In genomic region chr2:101736861-101737291, GRCh38 we compare ENCODE assay signal across 9 cellular contexts. TPM values are rescaled to one million over a fixed set of nuclear protein-coding genes. Genes with fewer than 3 reads are reported as not detected.
A peak's percentile ranks its signal among the peaks of the same experiment; 100 is the strongest.
DNase-seq lines count a peak whose midpoint lies in the region; ATAC-seq and TF ChIP-seq lines count a peak whose summit lies in the region.
"Had no signal": no experiment of that assay in that cellular context is flagged by ENCODE, and none has a peak within 500 bp of the region (broad histone marks: within the 10 kb centered on the region; RNA-seq: fewer than 3 reads in every experiment).

No MANE protein-coding gene starts in this region.

- H3K9ac ChIP-seq in Loucy (ENCODE audit: low read depth, low read length, poor library complexity, severe bottlenecking): no peak overlapping the region

- peak overlapping the region; percentile 71 to 93 (median 90) for H3K27ac Mint-ChIP-seq in CD14-positive monocyte
- peak overlapping the region; percentile 16 to 61 for H3K27ac Mint-ChIP-seq in natural killer cell

- TF ChIP-seq CTCF in CD14-positive monocyte (IDR thresholded peaks at IDR 0.05) (no peak), Loucy (conservative IDR thresholded peaks at IDR 0.05; ENCODE audit: low read length) (no peak), natural killer cell (IDR thresholded peaks at IDR 0.05) (no peak)

- H3K36me3 ChIP-seq in Loucy (ENCODE audit: insufficient read depth, low read length): no peaks in the 10 kb centered on the region

- H4K20me1 ChIP-seq in Loucy (ENCODE audit: insufficient read depth, low read length, poor library complexity, severe bottlenecking): peaks cover 84% of the 10 kb centered on the region

- H3K9me3 Mint-ChIP-seq in CD14-positive monocyte (peaks cover 0 to 2% (median 0%) of the 10 kb centered on the region in 7 donors), natural killer cell (no peaks in the 10 kb centered on the region)

- intact Hi-C loops in CD14-positive monocyte (cut with micrococcal nuclease): loop anchor here (5.0 kb wide), 2 partner anchors 35 to 40 kb away; partner anchors contain the start of gene MAP4K4 (in 1 of the 2)
- intact Hi-C loops in natural killer cell (cut with micrococcal nuclease): no loop called here

- H3K27ac ChIP-seq in cingulate gyrus (ENCODE audit: low read depth, low read length): peak overlapping the region; percentile 96

- ATAC-seq in natural killer cell (peak in 1 of 3 donors; percentile 43), GM21360 (IDR thresholded peaks at IDR 0.05; ENCODE audit: unreplicated experiment) (no peak), HG02571 (IDR thresholded peaks at IDR 0.05; ENCODE audit: unreplicated experiment) (no peak)

- H3K27me3 Mint-ChIP-seq in CD14-positive monocyte (ENCODE audit: low read depth in 3 of 3): no peaks in the 10 kb centered on the region
- no peaks in the 10 kb centered on the region for H3K27me3 Mint-ChIP-seq in natural killer cell (ENCODE audit: low read depth in 2 of 2)

- no peaks in the 10 kb centered on the region for H3K9me2 ChIP-seq in Loucy (replicated peaks; ENCODE audit: low read depth, low read length)

- H3K4me3 ChIP-seq in Loucy (ENCODE audit: low read length, poor library complexity, severe bottlenecking): no peak overlapping the region

- H3K4me3 Mint-ChIP-seq in CD14-positive monocyte: peak overlapping the region in 1 of 2 donors; percentile 75
- no peak overlapping the region for H3K4me3 Mint-ChIP-seq in natural killer cell

- no peaks in the 10 kb centered on the region for H3F3A ChIP-seq in Loucy (ENCODE audit: low read depth)

- H3K9me3 ChIP-seq in Loucy (ENCODE audit: insufficient read depth, low read depth, low read length): no peaks in the 10 kb centered on the region

- H3K79me2 ChIP-seq in Loucy (ENCODE audit: insufficient read depth, low read length): peaks cover 99% of the 10 kb centered on the region

- DNase-seq in CD14-positive monocyte (ENCODE audit: low spot score): no peak
- DNase-seq in natural killer cell: no peak
- no peak for DNase-seq in DMS53 (lab: John Stamatoyannopoulos, UW)
- DNase-seq in occipital lobe (lab: John Stamatoyannopoulos, UW): no peak
- DNase-seq: NCI-H510A treated with DMSO at 0.1 percent for 48 hours had no signal

- no peaks in the 10 kb centered on the region for H3K27me3 ChIP-seq in Loucy (ENCODE audit: insufficient read depth, low read length, poor library complexity, severe bottlenecking)

- peak overlapping the region; percentile 25 for H3K4me2 ChIP-seq in Loucy (ENCODE audit: low read depth, low read length, poor library complexity, severe bottlenecking)

- H3K4me1 Mint-ChIP-seq in CD14-positive monocyte (peaks cover 86% of the 10 kb centered on the region), natural killer cell (peaks cover 57 to 67% of the 10 kb centered on the region in 2 donors)

- no peak overlapping the region for H2AFZ ChIP-seq in Loucy (ENCODE audit: low read length)

- peaks cover 6 to 8% of the 10 kb centered on the region in 2 donors for H3K36me3 Mint-ChIP-seq in CD14-positive monocyte
- H3K36me3 Mint-ChIP-seq in natural killer cell: no peaks in the 10 kb centered on the region

- H3K4me1 ChIP-seq in Loucy (ENCODE audit: insufficient read depth, low read length, poor library complexity, severe bottlenecking): peaks cover 19% of the 10 kb centered on the region

RNA-seq across cellular contexts. Expression of gene MAP4K4, which starts 39.4 kb away (rescaled TPM):
- polyA plus RNA-seq in CD14-positive monocyte: 1 to 10 TPM; 5.3 to 8.7 TPM
- total RNA-seq in natural killer cell: 10 to 100 TPM; 60.2 to 80.3 (median 66.5) TPM
- 165 TPM for total RNA-seq in occipital lobe
